1 cellular context compared by ENCODE assay signal in the genomic region with DNA sequence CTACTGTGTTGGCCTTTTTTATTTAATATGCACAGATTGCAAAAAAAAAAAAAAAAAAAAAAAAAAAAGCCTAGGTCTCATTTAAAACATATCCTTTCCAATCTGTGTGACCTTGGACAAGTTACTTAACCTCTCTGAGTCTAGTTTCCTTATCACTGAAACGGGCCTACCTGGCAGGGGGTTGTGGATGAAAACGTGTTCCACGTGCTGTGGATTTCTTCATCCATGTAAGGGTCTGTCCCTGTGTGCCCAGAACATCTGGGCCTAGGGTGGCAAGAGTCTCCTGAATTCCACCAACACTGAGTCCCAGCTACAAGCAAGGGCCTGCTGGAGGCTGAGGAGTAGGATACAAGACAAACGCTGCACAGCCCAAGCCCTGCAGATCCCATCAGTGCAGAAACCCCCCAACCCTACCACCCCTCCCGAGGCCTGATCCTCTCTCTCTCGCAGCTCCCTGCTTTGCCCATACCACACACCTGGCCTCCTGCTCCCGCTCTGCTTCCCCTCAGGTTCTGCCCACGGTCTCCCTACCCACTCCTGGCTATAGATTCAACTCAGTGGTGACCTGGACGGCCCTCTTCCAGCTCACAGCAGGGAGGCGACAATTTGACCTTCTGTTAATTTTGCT.
TF ChIP-seq lines count a peak whose summit lies in the region.

No MANE protein-coding gene starts in this region.

TF ChIP-seq in SK-N-SH, 30 proteins besides CTCF, POLR2A, EP300 and RAD21 (continued from another document):
- TF ChIP-seq, protein P1, sequence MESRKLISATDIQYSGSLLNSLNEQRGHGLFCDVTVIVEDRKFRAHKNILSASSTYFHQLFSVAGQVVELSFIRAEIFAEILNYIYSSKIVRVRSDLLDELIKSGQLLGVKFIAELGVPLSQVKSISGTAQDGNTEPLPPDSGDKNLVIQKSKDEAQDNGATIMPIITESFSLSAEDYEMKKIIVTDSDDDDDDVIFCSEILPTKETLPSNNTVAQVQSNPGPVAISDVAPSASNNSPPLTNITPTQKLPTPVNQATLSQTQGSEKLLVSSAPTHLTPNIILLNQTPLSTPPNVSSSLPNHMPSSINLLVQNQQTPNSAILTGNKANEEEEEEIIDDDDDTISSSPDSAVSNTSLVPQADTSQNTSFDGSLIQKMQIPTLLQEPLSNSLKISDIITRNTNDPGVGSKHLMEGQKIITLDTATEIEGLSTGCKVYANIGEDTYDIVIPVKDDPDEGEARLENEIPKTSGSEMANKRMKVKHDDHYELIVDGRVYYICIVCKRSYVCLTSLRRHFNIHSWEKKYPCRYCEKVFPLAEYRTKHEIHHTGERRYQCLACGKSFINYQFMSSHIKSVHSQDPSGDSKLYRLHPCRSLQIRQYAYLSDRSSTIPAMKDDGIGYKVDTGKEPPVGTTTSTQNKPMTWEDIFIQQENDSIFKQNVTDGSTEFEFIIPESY (IDR thresholded peaks at IDR 0.05; ENCODE audit: borderline replicate concordance, low read depth), result no peak
